Comparison of ENCODE assay signal across 15 cellular contexts in the genomic region with DNA sequence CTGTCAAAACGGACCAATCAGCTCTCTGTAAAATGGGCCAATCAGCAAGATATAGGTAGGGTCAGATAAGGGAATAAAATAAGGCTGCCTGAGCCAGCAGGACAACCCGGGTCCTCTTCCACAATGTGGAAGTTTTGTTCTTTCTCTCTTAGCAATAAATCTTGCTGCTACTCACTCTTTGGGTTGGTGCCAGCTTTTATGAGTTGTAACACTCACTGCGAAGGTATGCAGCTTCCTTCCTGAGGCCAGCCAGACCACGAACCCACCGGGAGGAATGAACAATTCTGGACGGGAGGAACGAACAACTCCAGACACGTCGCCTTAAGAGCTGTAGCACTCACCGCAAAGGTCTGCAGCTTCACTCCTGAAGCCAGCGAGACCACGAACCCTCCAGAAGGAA.
A peak's percentile ranks its signal among the peaks of the same experiment; 100 is the strongest.
DNase-seq lines count a peak whose midpoint lies in the region; ATAC-seq, FAIRE-seq and TF ChIP-seq lines count a peak whose summit lies in the region.
"Had no signal": no experiment of that assay in that cellular context is flagged by ENCODE, and none has a peak within 500 bp of the region (broad histone marks: within the 10 kb centered on the region; RNA-seq: fewer than 3 reads in every experiment).

No MANE protein-coding gene starts in this region.

- CTCF ChIA-PET in A549 (lab: Yijun Ruan, JAX): interaction anchor here (0.6 to 1.5 kb wide), 2 partner anchors 56 to 410 kb away, joined by 4 to 6 read pairs; no protein-coding TSS in a partner anchor
- CTCF ChIA-PET in activated CD8-positive, alpha-beta T cell treated with anti-CD3 and anti-CD28 coated beads for 36 hours (lab: Charles Lee): no interaction called here

- 35% methylated on average over 11 of the region's 12 CpGs for WGBS in A549 (ENCODE audit: missing lambda C conversion rate)

- H3K27ac ChIP-seq in A549: no peak overlapping the region
- H3K27ac ChIP-seq: BLaER1 treated with 17β-estradiol and CSF1 and Interleukin-3, amounts not matched to agents 10 nM and 100 nM; lower lobe of right lung; suprapubic skin had no signal

- H3K4me3 Mint-ChIP-seq in immature natural killer cell: no peak overlapping the region
- no peak overlapping the region for H3K4me3 Mint-ChIP-seq in activated CD8-positive, alpha-beta T cell treated with anti-CD3 and anti-CD28 coated beads for 36 hours
- H3K4me3 Mint-ChIP-seq: activated T-cell treated with anti-CD3 and anti-CD28 coated beads, Interleukin-2, amount 50 U/mL, for 72 hours had no signal

- H3K4me1 ChIP-seq in A549: no peaks in the 10 kb centered on the region; the same call in 2 of the 3 replicates
- H3K4me1 ChIP-seq: BLaER1 treated with 17β-estradiol and CSF1 and Interleukin-3, amounts not matched to agents 10 nM and 100 nM; lower lobe of right lung; suprapubic skin had no signal

- TF ChIP-seq RAD21 in A549 (conservative IDR thresholded peaks at IDR 0.05 in 1 of 2, IDR thresholded peaks at IDR 0.05 in 1 of 2): no peak

- no peak overlapping the region for H3K27ac Mint-ChIP-seq in immature natural killer cell
- no peak overlapping the region for H3K27ac Mint-ChIP-seq in activated CD8-positive, alpha-beta T cell treated with anti-CD3 and anti-CD28 coated beads for 36 hours
- H3K27ac Mint-ChIP-seq: activated T-cell treated with anti-CD3 and anti-CD28 coated beads, Interleukin-2, amount 50 U/mL, for 72 hours had no signal

- POLR2A ChIA-PET in A549 (lab: Yijun Ruan, JAX): no interaction called here
- POLR2A ChIA-PET in activated CD8-positive, alpha-beta T cell treated with anti-CD3 and anti-CD28 coated beads for 36 hours (lab: Charles Lee): no interaction called here

- intact Hi-C loops in activated CD8-positive, alpha-beta T cell treated with anti-CD3 and anti-CD28 coated beads for 36 hours (cut with micrococcal nuclease): no loop called here

- TF ChIP-seq CTCF in A549 (IDR thresholded peaks at IDR 0.05): no peak
- TF ChIP-seq CTCF in activated CD8-positive, alpha-beta T cell treated with anti-CD3 and anti-CD28 coated beads for 36 hours (IDR thresholded peaks at IDR 0.05): no peak

- FAIRE-seq in A549 (lab: Jason Lieb, UNC): no peak
- FAIRE-seq: small intestine had no signal

- peaks cover 1 to 14% (median 6%) of the 10 kb centered on the region in 3 donors for H3K27me3 Mint-ChIP-seq in immature natural killer cell (ENCODE audit: low read depth in 3 of 3)
- H3K27me3 Mint-ChIP-seq in activated CD8-positive, alpha-beta T cell treated with anti-CD3 and anti-CD28 coated beads for 36 hours: peaks cover 14% of the 10 kb centered on the region

- no peak overlapping the region; the same call in 2 of the 3 replicates for H3K4me2 ChIP-seq in A549
- H3K4me2 ChIP-seq: BLaER1 treated with 17β-estradiol and CSF1 and Interleukin-3, amounts not matched to agents 10 nM and 100 nM had no signal

- peaks cover 0 to 2% of the 10 kb centered on the region in 2 donors for H3K4me1 Mint-ChIP-seq in immature natural killer cell
- H3K4me1 Mint-ChIP-seq in activated CD8-positive, alpha-beta T cell treated with anti-CD3 and anti-CD28 coated beads for 36 hours (ENCODE audit: low read depth): peaks cover 3% of the 10 kb centered on the region

- H3K36me3 Mint-ChIP-seq in immature natural killer cell: no peaks in the 10 kb centered on the region
- H3K36me3 Mint-ChIP-seq in activated CD8-positive, alpha-beta T cell treated with anti-CD3 and anti-CD28 coated beads for 36 hours (ENCODE audit: low read depth): no peaks in the 10 kb centered on the region

- H3K9me3 Mint-ChIP-seq in immature natural killer cell: peaks cover 0 to 11% (median 6%) of the 10 kb centered on the region in 6 donors
- H3K9me3 Mint-ChIP-seq in activated CD8-positive, alpha-beta T cell treated with anti-CD3 and anti-CD28 coated beads for 36 hours: peaks cover 7% of the 10 kb centered on the region
- H3K9me3 Mint-ChIP-seq: activated T-cell treated with anti-CD3 and anti-CD28 coated beads, Interleukin-2, amount 50 U/mL, for 72 hours had no signal

- H3K9me3 ChIP-seq in A549: no peaks in the 10 kb centered on the region; the same call in 2 of the 3 replicates
- H3K9me3 ChIP-seq: lower lobe of right lung, suprapubic skin had no signal

- H3K4me3 ChIP-seq in A549: no peak overlapping the region
- H3K4me3 ChIP-seq: BLaER1 treated with 17β-estradiol and CSF1 and Interleukin-3, amounts not matched to agents 10 nM and 100 nM; lower lobe of right lung; suprapubic skin had no signal

- peak; percentile 68 to 75; a peak in 5 of 6 replicates for ATAC-seq in A549
- ATAC-seq in activated CD8-positive, alpha-beta T cell treated with anti-CD3 and anti-CD28 coated beads for 36 hours: no peak
- ATAC-seq: activated T-cell treated with anti-CD3 and anti-CD28 coated beads, Interleukin-2, amount 50 U/mL, for 72 hours; lower lobe of right lung had no signal

- no peak for TF ChIP-seq EP300 in A549 (IDR thresholded peaks at IDR 0.05)

- TF ChIP-seq POLR2A in A549 (IDR thresholded peaks at IDR 0.05; ENCODE audit: low read length): no peak

- DNase-seq in A549 (ENCODE audit: low read depth in 1 of 2, low spot score in 1 of 2) (peak in 1 of 2 experiments; percentile 57), HPDE6-E6E7 (ENCODE audit: extremely low spot score) (peak; percentile 34), UCSD-AML1 (lab: John Stamatoyannopoulos, UW; ENCODE audit: unreplicated experiment) (peak; percentile 56), glomerular visceral epithelial cell (ENCODE audit: extremely low spot score) (peak; percentile 99), immature natural killer cell (no peak), DMS114 treated with DMSO at 0.1 percent for 48 hours (lab: John Stamatoyannopoulos, UW; ENCODE audit: unreplicated experiment) (no peak)
- DNase-seq in activated CD4-positive, alpha-beta T cell treated with anti-CD3 and anti-CD28 coated beads, Interleukin-2, amount 50 U/mL, for 4 hours: no peak
- DNase-seq in activated CD8-positive, alpha-beta T cell treated with anti-CD3 and anti-CD28 coated beads for 36 hours: no peak
- DNase-seq: activated T-cell treated with anti-CD3 and anti-CD28 coated beads, Interleukin-2, amount 50 U/mL, for 72 hours; cortex of kidney; lower lobe of right lung; NCI-H2081; small intestine had no signal

TF ChIP-seq in A549, 52 proteins besides CTCF, POLR2A, EP300 and RAD21:
- TF ChIP-seq E2F6 (IDR thresholded peaks at IDR 0.05; ENCODE audit: borderline replicate concordance, low read depth) (no peak), ZFP36 (IDR thresholded peaks at IDR 0.05; ENCODE audit: borderline replicate concordance, partially characterized antibody) (no peak), KDM5A (IDR thresholded peaks at IDR 0.05) (no peak), HOXB5 (CRISPR knock-in tag; IDR thresholded peaks at IDR 0.05) (no peak), CBX2 (IDR thresholded peaks at IDR 0.05; ENCODE audit: borderline replicate concordance, low read depth) (no peak), FOXS1 (CRISPR knock-in tag; IDR thresholded peaks at IDR 0.05) (no peak), EHF (CRISPR knock-in tag; IDR thresholded peaks at IDR 0.05) (no peak), ZSCAN20 (CRISPR knock-in tag; IDR thresholded peaks at IDR 0.05) (no peak), POLR2AphosphoS2 (conservative IDR thresholded peaks at IDR 0.05; ENCODE audit: low read length) (no peak), CBX8 (IDR thresholded peaks at IDR 0.05) (no peak), NR3C1 (IDR thresholded peaks at IDR 0.05) (no peak), BCL3 (IDR thresholded peaks at IDR 0.05) (no peak), HDAC2 (IDR thresholded peaks at IDR 0.05) (no peak), MAFK (IDR thresholded peaks at IDR 0.05; ENCODE audit: partially characterized antibody) (no peak), HOXA7 (CRISPR knock-in tag; IDR thresholded peaks at IDR 0.05) (no peak)
- TF ChIP-seq, protein P1, sequence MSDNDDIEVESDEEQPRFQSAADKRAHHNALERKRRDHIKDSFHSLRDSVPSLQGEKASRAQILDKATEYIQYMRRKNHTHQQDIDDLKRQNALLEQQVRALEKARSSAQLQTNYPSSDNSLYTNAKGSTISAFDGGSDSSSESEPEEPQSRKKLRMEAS (IDR thresholded peaks at IDR 0.05): no peak
- TF ChIP-seq, protein P2, sequence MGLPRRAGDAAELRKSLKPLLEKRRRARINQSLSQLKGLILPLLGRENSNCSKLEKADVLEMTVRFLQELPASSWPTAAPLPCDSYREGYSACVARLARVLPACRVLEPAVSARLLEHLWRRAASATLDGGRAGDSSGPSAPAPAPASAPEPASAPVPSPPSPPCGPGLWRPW (IDR thresholded peaks at IDR 0.05): no peak
TF ChIP-seq in A549: peak in this region for 0.

Comparison
In these comparisons a context has a peak if more than half of its experiments do, and no peak if none do; other contexts are left out.
1. DNase-seq: peak in HPDE6-E6E7 (single experiment), UCSD-AML1 (single experiment) and glomerular visceral epithelial cell (single experiment); none in activated CD4-positive, alpha-beta T cell treated with anti-CD3 and anti-CD28 coated beads, Interleukin-2, amount 50 U/mL, for 4 hours (0 of 2), immature natural killer cell (0 of 3), DMS114 treated with DMSO at 0.1 percent for 48 hours (single experiment) and activated CD8-positive, alpha-beta T cell treated with anti-CD3 and anti-CD28 coated beads for 36 hours (single experiment).